1 cellular context compared by ENCODE assay signal in the genomic region with DNA sequence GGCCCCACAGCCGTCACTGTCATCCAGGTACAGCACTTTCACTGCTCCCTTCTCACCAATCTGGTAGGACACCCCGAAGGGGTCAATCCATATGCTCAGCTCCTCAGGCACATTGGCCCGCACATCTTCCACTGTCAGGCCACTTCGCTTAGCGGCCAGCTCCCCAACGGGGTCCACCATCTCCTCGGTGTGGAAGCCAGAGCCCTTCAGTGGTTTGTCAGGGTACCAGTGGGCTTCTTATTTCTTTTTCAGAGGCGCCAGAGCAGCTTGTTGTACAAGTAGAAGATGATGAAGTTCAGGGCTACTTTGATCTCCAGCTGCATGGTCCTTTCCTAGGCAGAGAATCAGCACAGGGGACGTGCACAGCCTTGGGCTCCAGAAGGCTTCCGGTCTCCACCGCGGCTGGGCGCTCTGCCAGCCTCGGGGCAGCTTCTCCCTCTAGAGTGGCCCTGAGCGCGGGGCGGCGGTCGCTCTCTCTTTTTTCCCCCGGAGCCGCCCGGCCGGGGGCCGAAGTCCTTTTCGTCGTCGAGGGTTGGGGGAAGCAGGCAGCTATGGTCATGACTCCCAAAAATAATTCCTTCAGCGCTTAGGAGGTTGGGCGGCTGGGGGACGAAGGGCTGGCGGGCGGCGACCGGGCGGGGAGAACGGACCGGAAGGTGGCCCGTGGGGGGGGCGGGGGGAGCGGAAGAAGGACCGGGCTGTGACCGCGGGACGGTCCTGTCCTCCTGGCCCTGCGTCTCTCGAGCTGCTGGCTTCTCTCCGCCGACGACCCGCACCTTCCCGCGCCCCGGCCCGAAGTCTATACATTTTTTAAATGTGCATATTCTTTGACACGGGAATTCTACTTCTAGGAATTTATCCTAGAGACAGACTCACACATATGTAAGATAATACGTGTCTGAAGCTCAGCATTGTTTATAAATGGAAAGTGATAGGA.
TF ChIP-seq lines count a peak whose summit lies in the region.

No MANE protein-coding gene starts in this region.

TF ChIP-seq in K562, 482 proteins besides CTCF, POLR2A, EP300 and RAD21 (continued from another document):
- TF ChIP-seq, protein P1, sequence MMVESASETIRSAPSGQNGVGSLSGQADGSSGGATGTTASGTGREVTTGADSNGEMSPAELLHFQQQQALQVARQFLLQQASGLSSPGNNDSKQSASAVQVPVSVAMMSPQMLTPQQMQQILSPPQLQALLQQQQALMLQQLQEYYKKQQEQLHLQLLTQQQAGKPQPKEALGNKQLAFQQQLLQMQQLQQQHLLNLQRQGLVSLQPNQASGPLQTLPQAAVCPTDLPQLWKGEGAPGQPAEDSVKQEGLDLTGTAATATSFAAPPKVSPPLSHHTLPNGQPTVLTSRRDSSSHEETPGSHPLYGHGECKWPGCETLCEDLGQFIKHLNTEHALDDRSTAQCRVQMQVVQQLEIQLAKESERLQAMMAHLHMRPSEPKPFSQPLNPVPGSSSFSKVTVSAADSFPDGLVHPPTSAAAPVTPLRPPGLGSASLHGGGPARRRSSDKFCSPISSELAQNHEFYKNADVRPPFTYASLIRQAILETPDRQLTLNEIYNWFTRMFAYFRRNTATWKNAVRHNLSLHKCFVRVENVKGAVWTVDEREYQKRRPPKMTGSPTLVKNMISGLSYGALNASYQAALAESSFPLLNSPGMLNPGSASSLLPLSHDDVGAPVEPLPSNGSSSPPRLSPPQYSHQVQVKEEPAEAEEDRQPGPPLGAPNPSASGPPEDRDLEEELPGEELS (CRISPR knock-in tag; IDR thresholded peaks at IDR 0.05; ENCODE audit: borderline replicate concordance): no peak
- TF ChIP-seq, protein P2, sequence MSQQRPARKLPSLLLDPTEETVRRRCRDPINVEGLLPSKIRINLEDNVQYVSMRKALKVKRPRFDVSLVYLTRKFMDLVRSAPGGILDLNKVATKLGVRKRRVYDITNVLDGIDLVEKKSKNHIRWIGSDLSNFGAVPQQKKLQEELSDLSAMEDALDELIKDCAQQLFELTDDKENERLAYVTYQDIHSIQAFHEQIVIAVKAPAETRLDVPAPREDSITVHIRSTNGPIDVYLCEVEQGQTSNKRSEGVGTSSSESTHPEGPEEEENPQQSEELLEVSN (IDR thresholded peaks at IDR 0.05; ENCODE audit: borderline replicate concordance in 1 of 2, extremely low read depth in 1 of 2, insufficient read depth in 1 of 2, insufficient read length in 1 of 2, low read depth in 1 of 2, low read length in 1 of 2, poor library complexity in 1 of 2, severe bottlenecking in 1 of 2): peak; percentile 96 to 99
- TF ChIP-seq, protein P3, sequence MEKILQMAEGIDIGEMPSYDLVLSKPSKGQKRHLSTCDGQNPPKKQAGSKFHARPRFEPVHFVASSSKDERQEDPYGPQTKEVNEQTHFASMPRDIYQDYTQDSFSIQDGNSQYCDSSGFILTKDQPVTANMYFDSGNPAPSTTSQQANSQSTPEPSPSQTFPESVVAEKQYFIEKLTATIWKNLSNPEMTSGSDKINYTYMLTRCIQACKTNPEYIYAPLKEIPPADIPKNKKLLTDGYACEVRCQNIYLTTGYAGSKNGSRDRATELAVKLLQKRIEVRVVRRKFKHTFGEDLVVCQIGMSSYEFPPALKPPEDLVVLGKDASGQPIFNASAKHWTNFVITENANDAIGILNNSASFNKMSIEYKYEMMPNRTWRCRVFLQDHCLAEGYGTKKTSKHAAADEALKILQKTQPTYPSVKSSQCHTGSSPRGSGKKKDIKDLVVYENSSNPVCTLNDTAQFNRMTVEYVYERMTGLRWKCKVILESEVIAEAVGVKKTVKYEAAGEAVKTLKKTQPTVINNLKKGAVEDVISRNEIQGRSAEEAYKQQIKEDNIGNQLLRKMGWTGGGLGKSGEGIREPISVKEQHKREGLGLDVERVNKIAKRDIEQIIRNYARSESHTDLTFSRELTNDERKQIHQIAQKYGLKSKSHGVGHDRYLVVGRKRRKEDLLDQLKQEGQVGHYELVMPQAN (IDR thresholded peaks at IDR 0.05; ENCODE audit: borderline replicate concordance): no peak
- no peak for TF ChIP-seq ZNF561 (CRISPR knock-in tag; conservative IDR thresholded peaks at IDR 0.05)
- TF ChIP-seq SIN3A (IDR thresholded peaks at IDR 0.05; ENCODE audit: borderline replicate concordance in 2 of 2, control insufficient read depth in 1 of 2, low read depth in 2 of 2, low read length in 2 of 2): 0 out of 4 replicates have a peak, but pooled peaks of 1 of the 2 experiments have one; percentile 6
- TF ChIP-seq HEY1 (CRISPR knock-in tag; IDR thresholded peaks at IDR 0.05; ENCODE audit: borderline replicate concordance): no peak
- peak; percentile 50 for TF ChIP-seq RB1 (IDR thresholded peaks at IDR 0.05; ENCODE audit: low read depth)
- TF ChIP-seq NR2C1 (IDR thresholded peaks at IDR 0.05): no peak
- peak; percentile 39; the same call in 1 of the 2 replicates for TF ChIP-seq NR2C1 (tag; IDR thresholded peaks at IDR 0.05)
- TF ChIP-seq CEBPB (tag; IDR thresholded peaks at IDR 0.05): no peak
- TF ChIP-seq SRSF3 (IDR thresholded peaks at IDR 0.05; ENCODE audit: insufficient read depth, low read length): no peak
- peak; percentile 67 for TF ChIP-seq POLR2H (tag; IDR thresholded peaks at IDR 0.05; ENCODE audit: low read depth)
- peak; percentile 74; the same call in 1 of the 2 replicates for TF ChIP-seq CBX1 (IDR thresholded peaks at IDR 0.05; ENCODE audit: low read depth)
